ENCODE assay signal across 8 cellular contexts in the genomic region with DNA sequence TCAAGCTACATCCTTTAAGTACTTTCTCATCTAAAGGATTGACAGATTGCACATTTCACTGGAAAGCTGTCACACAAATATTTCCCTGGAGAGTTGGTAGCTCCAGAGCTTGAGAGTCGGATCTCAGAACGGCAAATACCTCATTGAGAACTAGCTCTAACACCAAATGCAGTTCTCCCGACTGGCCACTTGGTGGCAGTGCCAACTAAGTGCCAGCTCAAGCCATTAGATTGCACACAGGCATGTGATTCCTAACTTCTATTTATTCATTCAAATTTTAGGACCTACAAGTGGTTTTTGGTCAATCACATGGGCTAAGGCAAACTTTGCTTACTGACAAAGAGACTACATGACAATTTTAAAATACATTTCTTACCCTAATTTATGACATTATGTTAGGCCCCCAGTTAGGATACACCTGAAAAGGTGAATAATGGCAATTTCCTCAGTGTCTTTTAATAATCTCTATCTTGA. TPM values are rescaled to one million over a fixed set of nuclear protein-coding genes. Genes with fewer than 3 reads are reported as not detected.
DNase-seq lines count a peak whose midpoint lies in the region; ATAC-seq and TF ChIP-seq lines count a peak whose summit lies in the region.

No MANE protein-coding gene starts in this region.

- H3K4me3 ChIP-seq in fibroblast of villous mesenchyme (ENCODE audit: low read depth, low read length) (no peak overlapping the region), osteoblast (ENCODE audit: insufficient read depth, low read length) (no peak overlapping the region)

- H3K36me3 ChIP-seq in osteoblast (ENCODE audit: insufficient read depth, low read length): no peaks in the 10 kb centered on the region

- H3K27ac ChIP-seq in osteoblast (ENCODE audit: low read depth, low read length): no peak overlapping the region

- ATAC-seq in GM21390 (IDR thresholded peaks at IDR 0.05; ENCODE audit: unreplicated experiment) (peak; percentile 96), HG03571 (IDR thresholded peaks at IDR 0.05; ENCODE audit: unreplicated experiment) (peak; percentile 92)

- no peak overlapping the region for H3K4me2 ChIP-seq in osteoblast (ENCODE audit: insufficient read depth, low read length)

- H3K9me3 ChIP-seq in osteoblast (ENCODE audit: low read depth, low read length): no peaks in the 10 kb centered on the region

- intact Hi-C loops in posterior vena cava (cut with DNase I): no loop called here

- peak; percentile 73 for DNase-seq in EH (ENCODE audit: low read depth)
- DNase-seq in NCI-H748 (lab: John Stamatoyannopoulos, UW; ENCODE audit: unreplicated experiment): peak; percentile 74
- DNase-seq in activated CD8-positive, alpha-beta memory T cell treated with anti-CD3 and anti-CD28 coated beads, Interleukin-2, amount 50 U/mL, for 48 hours: peak; percentile 54
- DNase-seq in fibroblast of villous mesenchyme (ENCODE audit: low read depth): peak; percentile 55
- peak; percentile 54 for DNase-seq in osteoblast (ENCODE audit: insufficient read length, low spot score, missing footprints)
- DNase-seq in posterior vena cava (ENCODE audit: low spot score): no peak

- TF ChIP-seq CTCF in fibroblast of villous mesenchyme (IDR thresholded peaks at IDR 0.05; ENCODE audit: insufficient read depth, low read depth, low read length) (peak; percentile 97), osteoblast (IDR thresholded peaks at IDR 0.05; ENCODE audit: extremely low read depth, low read depth, low read length) (peak; percentile 97)

- H3K79me2 ChIP-seq in osteoblast (ENCODE audit: insufficient read depth, low read length): no peaks in the 10 kb centered on the region

- no peaks in the 10 kb centered on the region for H4K20me1 ChIP-seq in osteoblast (ENCODE audit: insufficient read depth, low read length)

- no peak overlapping the region for H2AFZ ChIP-seq in osteoblast (ENCODE audit: low read length)

- no peaks in the 10 kb centered on the region for H3K4me1 ChIP-seq in osteoblast (ENCODE audit: insufficient read depth, low read length)

- H3K27me3 ChIP-seq in osteoblast (ENCODE audit: insufficient read depth, low read length): peaks cover 13% of the 10 kb centered on the region

RNA-seq across cellular contexts. Expression of a gene that starts 7.9 kb away (rescaled TPM):
- not detected in 2 replicates for total RNA-seq in fibroblast of villous mesenchyme
- not detected in 2 replicates for total RNA-seq in osteoblast
- total RNA-seq in posterior vena cava: not detected
